Comparison of ENCODE assay signal across 8 cellular contexts in the genomic region with DNA sequence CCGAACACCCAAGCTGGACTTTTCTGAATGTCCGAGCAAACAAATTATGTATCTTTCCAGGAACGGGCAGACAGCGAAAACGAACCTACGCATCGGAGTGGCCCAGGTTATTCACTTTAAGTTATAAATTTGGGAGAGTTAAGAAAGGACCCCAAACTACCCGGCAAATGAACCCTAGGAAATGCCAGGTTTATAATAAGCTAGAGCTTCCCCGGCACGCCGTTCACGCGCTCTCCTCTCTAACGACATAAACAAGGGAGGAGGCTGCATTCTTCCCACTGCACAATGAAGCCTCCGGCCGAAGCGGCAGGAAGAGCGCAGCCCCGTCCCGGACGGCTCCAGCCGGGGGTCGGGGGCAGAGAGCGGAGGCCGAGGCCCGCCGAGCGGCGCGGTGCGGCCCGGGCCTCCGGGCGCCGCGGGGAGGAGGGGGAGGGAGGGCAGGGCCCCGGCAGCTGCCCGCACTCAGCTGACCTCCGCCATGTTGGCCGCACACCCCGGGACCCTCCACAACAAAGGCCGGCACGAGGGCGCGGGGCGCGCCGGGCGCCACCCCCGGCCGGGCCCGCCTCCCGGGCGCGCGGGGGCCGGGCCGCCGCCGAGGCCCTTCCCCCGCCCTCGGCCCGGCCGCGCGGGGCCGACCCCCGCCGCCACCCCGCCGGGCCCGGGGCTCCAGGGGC. TPM values are rescaled to one million over a fixed set of nuclear protein-coding genes. Genes with fewer than 3 reads are reported as not detected.
DNase-seq lines count a peak whose midpoint lies in the region; ATAC-seq, FAIRE-seq and TF ChIP-seq lines count a peak whose summit lies in the region.

No MANE protein-coding gene starts in this region.

- intact Hi-C loops in Caco-2 (cut with micrococcal nuclease; ENCODE audit: unreplicated experiment) (loop anchor here (10.0 kb wide), 1 partner anchor 1500 kb away; a partner anchor contains a TSS), left cardiac atrium (cut with DNase I) (loop anchor here in 1 of 2 donors (10.0 kb wide), 1 partner anchor 150 kb away; no protein-coding TSS in a partner anchor), posterior cingulate gyrus (cut with DNase I) (no loop called here)

- no peaks in the 10 kb centered on the region for H3K27me3 Mint-ChIP-seq in Caco-2 (ENCODE audit: insufficient read depth, unreplicated experiment)

- peak overlapping the region; percentile 83 for H3K27ac Mint-ChIP-seq in Caco-2 (ENCODE audit: unreplicated experiment)

- peaks cover 10% of the 10 kb centered on the region; the same call in 1 of the 2 replicates for H3K4me1 ChIP-seq in Caco-2

- no TSS peak for BruUV-seq in Caco-2 (replicated peaks; lab: Mats Ljungman, UMichigan)

- no peaks in the 10 kb centered on the region for H3K9me3 ChIP-seq in Caco-2

- H3K4me3 ChIP-seq in Caco-2 (ENCODE audit: low read depth, low read length) = peak overlapping the region; percentile 68

- H3K4me1 Mint-ChIP-seq in Caco-2 (ENCODE audit: low read depth, unreplicated experiment) = peaks cover 19% of the 10 kb centered on the region

- no peak for FAIRE-seq in RCC 7860 (lab: Jason Lieb, UNC)

- H3K4me3 Mint-ChIP-seq in Caco-2 (ENCODE audit: unreplicated experiment) = peak overlapping the region; percentile 94

- DNase-seq in Caco-2 (peak; percentile 67 to 74), GM19238 (ENCODE audit: insufficient read length, low spot score) (peak; percentile 61), RPMI8226 (peak; percentile 63), anterior cingulate cortex (lab: John Stamatoyannopoulos, UW) (peak in 49 of 58 donors; percentile 15 to 73 (median 56)), left cardiac atrium (peak; percentile 72), posterior cingulate gyrus (peak in 9 of 10 donors; percentile 45 to 90 (median 56)), RCC 7860 (ENCODE audit: low spot score) (no peak)

- H3K9me3 Mint-ChIP-seq in Caco-2 (ENCODE audit: unreplicated experiment) = no peaks in the 10 kb centered on the region

- POLR2A ChIA-PET in Caco-2 (lab: Charles Lee) = interaction anchor here (1.0 kb wide), 1 partner anchor 19 kb away, joined by 5 read pairs; no protein-coding TSS in a partner anchor

- H3K36me3 ChIP-seq in Caco-2 (ENCODE audit: control insufficient read depth, insufficient read depth, low read length) = no peaks in the 10 kb centered on the region

- peaks cover 12% of the 10 kb centered on the region for H3K36me3 Mint-ChIP-seq in Caco-2 (ENCODE audit: insufficient read depth, unreplicated experiment)

- ATAC-seq in HG03139 (IDR thresholded peaks at IDR 0.05; ENCODE audit: unreplicated experiment) = peak; percentile 40
- ATAC-seq in left cardiac atrium = peak; percentile 51 to 69

- no peaks in the 10 kb centered on the region for H3K27me3 ChIP-seq in Caco-2 (replicated peaks; ENCODE audit: control insufficient read depth, insufficient read depth, low read length)

- no peak for TF ChIP-seq CTCF in Caco-2 (IDR thresholded peaks at IDR 0.05; ENCODE audit: insufficient read depth in 1 of 2, low read depth in 1 of 2, low read length in 1 of 2, severe bottlenecking in 1 of 2, unreplicated experiment in 1 of 2)

- CTCF ChIA-PET in Caco-2 (lab: Charles Lee) = interaction anchor here (0.7 kb wide), 1 partner anchor 239 kb away, joined by 3 read pairs; no protein-coding TSS in a partner anchor

RNA-seq across cellular contexts. Expression of a gene that starts 0.8 kb away (rescaled TPM):
- 26.6 and 27.2 TPM in 2 replicates for total RNA-seq in Caco-2 (2022)
- 10 to 100 TPM; 11.6 to 18.0 TPM for total RNA-seq in left cardiac atrium
